ENCODE assay signal across 8 cellular contexts in genomic region chr22:29702025-29702930, GRCh38. TPM values are rescaled to one million over a fixed set of nuclear protein-coding genes. Genes with fewer than 3 reads are reported as not detected.
DNase-seq lines count a peak whose midpoint lies in the region; ATAC-seq and TF ChIP-seq lines count a peak whose summit lies in the region.
"Had no signal": no experiment of that assay in that cellular context is flagged by ENCODE, and none has a peak within 500 bp of the region (broad histone marks: within the 10 kb centered on the region; RNA-seq: fewer than 3 reads in every experiment).

No MANE protein-coding gene starts in this region.

- H3K79me1 ChIP-seq in neuronal stem cell (ENCODE audit: low read depth, low read length): no peaks in the 10 kb centered on the region

- no peak overlapping the region for H4K8ac ChIP-seq in neuronal stem cell (ENCODE audit: low read depth, low read length)

- H3K27me3 ChIP-seq in neuronal stem cell (ENCODE audit: control insufficient read depth in 3 of 3, insufficient read depth in 3 of 3, low read depth in 1 of 3, low read length in 3 of 3): peaks cover 2 to 28% (median 15%) of the 10 kb centered on the region in 3 experiments

- DNase-seq in DMS 273 (lab: John Stamatoyannopoulos, UW; ENCODE audit: unreplicated experiment) (peak; percentile 87), LNCaP clone FGC (ENCODE audit: low read depth) (peak; percentile 63), cardiac fibroblast (ENCODE audit: low read depth in 2 of 2) (peak in 1 of 2 donors; percentile 8), neuronal stem cell (ENCODE audit: low spot score) (no peak), foreskin melanocyte (no peak), OCI-M2 (lab: John Stamatoyannopoulos, UW; ENCODE audit: unreplicated experiment) (no peak)
- DNase-seq: KG1 had no signal

- peaks cover 0 to 6% of the 10 kb centered on the region in 2 donors for H3K36me3 ChIP-seq in neuronal stem cell (replicated peaks in 1 of 2; ENCODE audit: control insufficient read depth in 2 of 2, insufficient read depth in 2 of 2, low read length in 2 of 2)

- H3K4ac ChIP-seq in neuronal stem cell (ENCODE audit: low read length): no peak overlapping the region

- no peak overlapping the region for H3K9ac ChIP-seq in neuronal stem cell (ENCODE audit: low read depth, low read length, poor library complexity)

- no peak overlapping the region for H4K91ac ChIP-seq in neuronal stem cell (ENCODE audit: low read depth, low read length, poor library complexity)

- H3K27ac ChIP-seq in neuronal stem cell (replicated peaks; ENCODE audit: low read length): no peak overlapping the region

- H3K14ac ChIP-seq in neuronal stem cell (ENCODE audit: low read length): no peak overlapping the region

- peak; percentile 18; the same call in 1 of the 2 replicates for TF ChIP-seq CTCF in LNCaP clone FGC (IDR thresholded peaks at IDR 0.05; ENCODE audit: control insufficient read depth, extremely low read depth, insufficient read depth)
- peak; percentile 14 for TF ChIP-seq CTCF in cardiac fibroblast (IDR thresholded peaks at IDR 0.05; ENCODE audit: low read depth, low read length)

- H3K23ac ChIP-seq in neuronal stem cell (ENCODE audit: low read depth, low read length, poor library complexity): peak overlapping the region; percentile 52

- no peak overlapping the region for H2BK15ac ChIP-seq in neuronal stem cell (ENCODE audit: low read length)

- ATAC-seq in GM18502 (IDR thresholded peaks at IDR 0.05; ENCODE audit: poor library complexity, unreplicated experiment): no peak

- H2BK12ac ChIP-seq in neuronal stem cell (ENCODE audit: low read length): no peak overlapping the region

- no peak overlapping the region for H2AFZ ChIP-seq in neuronal stem cell (ENCODE audit: low read length)

- H3K4me1 ChIP-seq in neuronal stem cell (ENCODE audit: control insufficient read depth in 2 of 2, insufficient read depth in 1 of 2, low read depth in 1 of 2, low read length in 2 of 2): peaks cover 24 to 36% of the 10 kb centered on the region in 2 donors

- peak overlapping the region; percentile 59 for H3K18ac ChIP-seq in neuronal stem cell (ENCODE audit: low read length)

- no peaks in the 10 kb centered on the region for H3K9me3 ChIP-seq in neuronal stem cell (replicated peaks in 1 of 2; ENCODE audit: control insufficient read depth in 2 of 2, insufficient read depth in 1 of 2, low read depth in 1 of 2, low read length in 2 of 2)

- H2BK120ac ChIP-seq in neuronal stem cell (ENCODE audit: low read depth, low read length): no peak overlapping the region

- no CpG with 5 or more reads among the region's 14 CpGs for WGBS in neuronal stem cell (ENCODE audit: extremely low coverage in 2 of 2, insufficient read length in 2 of 2, insufficient replicate concordance in 1 of 2), 2 donors

- H3K4me3 ChIP-seq in LNCaP clone FGC (ENCODE audit: low read depth, low read length) (no peak overlapping the region), cardiac fibroblast (replicated peaks in 1 of 2; ENCODE audit: low read depth in 2 of 2, low read length in 2 of 2) (no peak overlapping the region), neuronal stem cell (ENCODE audit: low read length in 2 of 2) (no peak overlapping the region)

- H3K4me2 ChIP-seq in neuronal stem cell (ENCODE audit: insufficient read depth, low read length, poor library complexity, severe bottlenecking): no peak overlapping the region

- peak overlapping the region; percentile 56 for H2BK5ac ChIP-seq in neuronal stem cell (ENCODE audit: low read length)

- H2AK5ac ChIP-seq in neuronal stem cell (ENCODE audit: low read depth, low read length): peak overlapping the region; percentile 40

RNA-seq across cellular contexts. Expression of gene CABP7, which starts 17.5 kb away (rescaled TPM):
- 0.04 TPM for polyA plus RNA-seq in neuronal stem cell (2013, experiment 1 of 2)
- 0.04 TPM for polyA plus RNA-seq in neuronal stem cell (2013, experiment 2 of 2)

Comparison
In these comparisons a context has a peak if more than half of its experiments do, and no peak if none do; other contexts are left out.
1. DNase-seq: peak in DMS 273 (single experiment) and LNCaP clone FGC (single experiment); none in neuronal stem cell (single experiment), foreskin melanocyte (single experiment) and OCI-M2 (single experiment).